In the genomic region with DNA sequence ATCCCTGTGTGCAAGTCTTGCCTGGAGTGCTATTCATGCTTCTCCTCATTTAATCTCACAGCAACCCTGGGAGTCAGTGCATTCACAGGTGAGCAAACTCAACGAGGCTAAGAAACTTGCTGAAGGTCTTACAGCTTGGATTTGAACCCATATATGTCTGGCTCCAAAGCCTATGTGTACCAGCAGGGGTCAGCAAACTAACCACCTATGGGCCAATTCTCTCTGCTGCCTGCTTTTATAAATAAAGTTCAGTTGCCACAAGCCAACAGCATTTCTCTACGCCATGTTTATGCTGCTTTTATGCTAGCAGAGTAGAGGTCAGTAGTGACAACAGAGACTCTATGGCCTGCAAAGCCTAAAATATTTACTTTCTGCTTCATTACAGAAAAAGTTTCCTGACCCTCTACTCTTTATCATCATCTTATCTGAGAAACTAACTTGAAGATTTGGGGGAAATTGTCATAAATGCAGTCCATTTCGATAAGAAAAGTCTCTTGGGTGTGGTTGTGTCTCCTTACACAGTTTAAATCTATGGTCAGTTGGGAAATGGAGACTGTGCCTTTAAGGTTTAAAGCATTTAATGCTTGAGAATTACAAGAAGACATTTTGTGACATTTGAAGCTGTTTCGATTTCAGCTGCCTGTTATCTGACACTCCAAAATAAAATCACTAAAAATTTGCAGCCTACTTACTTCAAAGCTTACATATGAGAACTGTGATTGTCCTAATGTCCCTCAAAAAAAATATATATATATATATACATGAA, we compare ENCODE assay signal across 1 cellular context.
A peak's percentile ranks its signal among the peaks of the same experiment; 100 is the strongest.
TF ChIP-seq lines count a peak whose summit lies in the region.

No MANE protein-coding gene starts in this region.

TF ChIP-seq in HepG2, 621 proteins besides CTCF, POLR2A, EP300 and RAD21:
- TF ChIP-seq, protein P1, sequence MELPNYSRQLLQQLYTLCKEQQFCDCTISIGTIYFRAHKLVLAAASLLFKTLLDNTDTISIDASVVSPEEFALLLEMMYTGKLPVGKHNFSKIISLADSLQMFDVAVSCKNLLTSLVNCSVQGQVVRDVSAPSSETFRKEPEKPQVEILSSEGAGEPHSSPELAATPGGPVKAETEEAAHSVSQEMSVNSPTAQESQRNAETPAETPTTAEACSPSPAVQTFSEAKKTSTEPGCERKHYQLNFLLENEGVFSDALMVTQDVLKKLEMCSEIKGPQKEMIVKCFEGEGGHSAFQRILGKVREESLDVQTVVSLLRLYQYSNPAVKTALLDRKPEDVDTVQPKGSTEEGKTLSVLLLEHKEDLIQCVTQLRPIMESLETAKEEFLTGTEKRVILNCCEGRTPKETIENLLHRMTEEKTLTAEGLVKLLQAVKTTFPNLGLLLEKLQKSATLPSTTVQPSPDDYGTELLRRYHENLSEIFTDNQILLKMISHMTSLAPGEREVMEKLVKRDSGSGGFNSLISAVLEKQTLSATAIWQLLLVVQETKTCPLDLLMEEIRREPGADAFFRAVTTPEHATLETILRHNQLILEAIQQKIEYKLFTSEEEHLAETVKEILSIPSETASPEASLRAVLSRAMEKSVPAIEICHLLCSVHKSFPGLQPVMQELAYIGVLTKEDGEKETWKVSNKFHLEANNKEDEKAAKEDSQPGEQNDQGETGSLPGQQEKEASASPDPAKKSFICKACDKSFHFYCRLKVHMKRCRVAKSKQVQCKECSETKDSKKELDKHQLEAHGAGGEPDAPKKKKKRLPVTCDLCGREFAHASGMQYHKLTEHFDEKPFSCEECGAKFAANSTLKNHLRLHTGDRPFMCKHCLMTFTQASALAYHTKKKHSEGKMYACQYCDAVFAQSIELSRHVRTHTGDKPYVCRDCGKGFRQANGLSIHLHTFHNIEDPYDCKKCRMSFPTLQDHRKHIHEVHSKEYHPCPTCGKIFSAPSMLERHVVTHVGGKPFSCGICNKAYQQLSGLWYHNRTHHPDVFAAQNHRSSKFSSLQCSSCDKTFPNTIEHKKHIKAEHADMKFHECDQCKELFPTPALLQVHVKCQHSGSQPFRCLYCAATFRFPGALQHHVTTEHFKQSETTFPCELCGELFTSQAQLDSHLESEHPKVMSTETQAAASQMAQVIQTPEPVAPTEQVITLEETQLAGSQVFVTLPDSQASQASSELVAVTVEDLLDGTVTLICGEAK (IDR thresholded peaks at IDR 0.05) = peak; percentile 55
- TF ChIP-seq, protein P1 (CRISPR knock-in tag; IDR thresholded peaks at IDR 0.05) = peak; percentile 97
- TF ChIP-seq, protein P2, sequence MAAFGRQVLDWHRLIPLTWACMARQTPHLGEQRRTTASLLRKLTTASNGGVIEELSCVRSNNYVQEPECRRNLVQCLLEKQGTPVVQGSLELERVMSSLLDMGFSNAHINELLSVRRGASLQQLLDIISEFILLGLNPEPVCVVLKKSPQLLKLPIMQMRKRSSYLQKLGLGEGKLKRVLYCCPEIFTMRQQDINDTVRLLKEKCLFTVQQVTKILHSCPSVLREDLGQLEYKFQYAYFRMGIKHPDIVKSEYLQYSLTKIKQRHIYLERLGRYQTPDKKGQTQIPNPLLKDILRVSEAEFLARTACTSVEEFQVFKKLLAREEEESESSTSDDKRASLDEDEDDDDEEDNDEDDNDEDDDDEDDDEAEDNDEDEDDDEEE (CRISPR knock-in tag; IDR thresholded peaks at IDR 0.05) = no peak
- peak; percentile 77 for TF ChIP-seq SMC3 (IDR thresholded peaks at IDR 0.05; ENCODE audit: low read length)
- no peak for TF ChIP-seq HNRNPUL1 (IDR thresholded peaks at IDR 0.05; ENCODE audit: low read depth, low read length)
- no peak for TF ChIP-seq SMAD9 (CRISPR knock-in tag; IDR thresholded peaks at IDR 0.05)
- peak; percentile 65 for TF ChIP-seq STAG1 (CRISPR knock-in tag; IDR thresholded peaks at IDR 0.05)
TF ChIP-seq in HepG2: peak in this region for 3.
